In the genomic region with DNA sequence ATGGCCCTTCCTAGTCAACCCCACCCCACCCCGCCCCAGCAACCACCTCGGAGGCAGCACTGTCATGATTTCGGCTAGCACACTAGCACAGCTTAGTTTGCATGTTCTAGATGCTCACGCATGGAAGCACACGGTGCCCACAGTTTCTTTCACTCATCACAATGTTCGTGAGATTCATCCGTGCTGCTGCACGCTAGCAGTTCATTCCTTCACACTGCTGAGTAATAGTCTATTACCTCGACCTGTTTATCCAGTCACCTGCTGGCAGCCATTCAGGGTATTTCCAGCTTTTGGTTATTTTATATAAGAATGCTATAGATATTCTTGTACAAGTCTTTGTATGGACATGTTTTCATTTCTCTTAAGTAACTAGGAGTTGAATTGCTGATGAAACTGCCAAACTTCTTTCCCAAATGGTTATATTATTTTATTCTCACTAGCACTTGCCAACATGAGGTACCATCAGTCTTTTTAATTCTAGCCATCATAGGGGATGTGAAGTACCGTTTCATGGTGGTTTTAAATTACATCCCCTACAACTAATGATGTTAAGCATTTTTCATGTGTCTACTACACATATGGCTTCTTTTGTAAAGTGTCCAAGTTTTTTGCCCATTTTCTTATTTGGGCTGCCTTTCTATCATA, we compare ENCODE assay signal across 9 cellular contexts.
A peak's percentile ranks its signal among the peaks of the same experiment; 100 is the strongest.
DNase-seq lines count a peak whose midpoint lies in the region; ATAC-seq and TF ChIP-seq lines count a peak whose summit lies in the region.
"Had no signal": no experiment of that assay in that cellular context is flagged by ENCODE, and none has a peak within 500 bp of the region (broad histone marks: within the 10 kb centered on the region; RNA-seq: fewer than 3 reads in every experiment).

No MANE protein-coding gene starts in this region.

- no peak overlapping the region for H3K4me3 ChIP-seq in SK-N-SH (ENCODE audit: low read depth in 2 of 2, low read length in 1 of 2)
- no peak overlapping the region for H3K4me3 ChIP-seq in Panc1 (ENCODE audit: low read depth in 2 of 2, low read length in 2 of 2)
- no peak overlapping the region for H3K4me3 ChIP-seq in smooth muscle cell

- no peak for DNase-seq in SK-N-SH
- DNase-seq in Panc1 (ENCODE audit: low read depth, low spot score) = no peak
- DNase-seq in smooth muscle cell (lab: John Stamatoyannopoulos, UW; ENCODE audit: unreplicated experiment) = no peak
- DNase-seq in SK-N-DZ (ENCODE audit: low spot score) = no peak
- DNase-seq in T-cell = no peak
- no peak for DNase-seq in natural killer cell
- DNase-seq: NCI-H526 had no signal

- in situ Hi-C loops in Panc1 (cut with HindIII; ENCODE audit: low pct_unique_long_range_greater_than_20kb, low sequenced_read_pairs) = loop anchor here (10.0 kb wide), 1 partner anchor 222 kb away; no protein-coding TSS in a partner anchor

- POLR2A ChIA-PET in SK-N-SH (lab: Yijun Ruan, JAX) = interaction anchor here (0.9 to 1.2 kb wide), 2 partner anchors 10 to 11 kb away, joined by 3 to 4 read pairs; no protein-coding TSS in a partner anchor
- POLR2A ChIA-PET in Panc1 (lab: Charles Lee) = no interaction called here
- POLR2A ChIA-PET in T-cell (lab: Charles Lee) = interaction anchor here (0.6 to 0.7 kb wide), 3 partner anchors 19 to 1436 kb away, joined by 3 to 8 read pairs (median 3); no protein-coding TSS in a partner anchor

- H3F3A ChIP-seq in SK-N-SH (replicated peaks; ENCODE audit: insufficient read depth) (peaks cover 11% of the 10 kb centered on the region), smooth muscle cell (ENCODE audit: low read depth) (peaks cover 5% of the 10 kb centered on the region)

- no peak for ATAC-seq in SK-N-SH treated with all-trans-retinoic acid at 6 μM for 48 hours
- peak; percentile 68 for ATAC-seq in HG02885 (IDR thresholded peaks at IDR 0.05; ENCODE audit: poor library complexity, unreplicated experiment)
- ATAC-seq in Panc1 = no peak
- no peak for ATAC-seq in T-cell (replicated peaks in 1 of 4)
- no peak for ATAC-seq in natural killer cell

- no peaks in the 10 kb centered on the region for H3K27me3 Mint-ChIP-seq in T-cell
- no peaks in the 10 kb centered on the region for H3K27me3 Mint-ChIP-seq in natural killer cell (ENCODE audit: low read depth in 2 of 2)

- H3K9ac ChIP-seq in SK-N-SH (peak overlapping the region; percentile 25; the same call in 1 of the 2 replicates), smooth muscle cell (ENCODE audit: low read depth) (peak overlapping the region; percentile 64)

- no peaks in the 10 kb centered on the region for H3K9me2 ChIP-seq in SK-N-SH

- H3K4me3 Mint-ChIP-seq in T-cell (no peak overlapping the region), natural killer cell (no peak overlapping the region)

- H3K4me1 Mint-ChIP-seq in T-cell (peaks cover 48 to 50% (median 48%) of the 10 kb centered on the region in 3 donors), natural killer cell (peaks cover 51 to 56% of the 10 kb centered on the region in 2 donors)

- H3K36me3 Mint-ChIP-seq in T-cell (peaks cover 49% of the 10 kb centered on the region), natural killer cell (peaks cover 4% of the 10 kb centered on the region)

- H3K4me1 ChIP-seq in SK-N-SH (ENCODE audit: control insufficient read depth in 1 of 2, insufficient read depth in 2 of 2, low read depth in 1 of 2, low read length in 1 of 2) (peaks cover 9 to 62% of the 10 kb centered on the region in 2 experiments), Panc1 (ENCODE audit: control insufficient read depth, insufficient read depth, low read length) (peaks cover 15% of the 10 kb centered on the region; the same call in 1 of the 2 replicates), smooth muscle cell (ENCODE audit: low read depth) (peaks cover 4% of the 10 kb centered on the region)

- H3K9me3 Mint-ChIP-seq in T-cell (no peaks in the 10 kb centered on the region), natural killer cell (no peaks in the 10 kb centered on the region)

- H3K36me3 ChIP-seq in SK-N-SH (replicated peaks in 1 of 2; ENCODE audit: control insufficient read depth in 1 of 2, insufficient read depth in 2 of 2, low read length in 1 of 2) (peaks cover 13 to 23% of the 10 kb centered on the region in 2 experiments), Panc1 (ENCODE audit: control insufficient read depth, insufficient read depth, low read length) (peaks cover 2% of the 10 kb centered on the region; the same call in 1 of the 2 replicates), smooth muscle cell (ENCODE audit: low read depth) (no peaks in the 10 kb centered on the region)

- TF ChIP-seq RAD21 in SK-N-SH (IDR thresholded peaks at IDR 0.05; ENCODE audit: low read length) = no peak

- intact Hi-C loops in Panc1 (cut with micrococcal nuclease; ENCODE audit: unreplicated experiment) (no loop called here), natural killer cell (cut with micrococcal nuclease) (no loop called here)

- H3K27ac ChIP-seq in SK-N-SH (ENCODE audit: low read depth in 2 of 2, low read length in 1 of 2) = peak overlapping the region; percentile 55 to 97
- H3K27ac ChIP-seq in Panc1 (ENCODE audit: low read length) = no peak overlapping the region; the same call in 1 of the 2 replicates
- peak overlapping the region; percentile 86 for H3K27ac ChIP-seq in smooth muscle cell (ENCODE audit: low read depth)

- H3K79me2 ChIP-seq in SK-N-SH (ENCODE audit: insufficient read depth) (peaks cover 13% of the 10 kb centered on the region), smooth muscle cell (ENCODE audit: low read depth) (peaks cover 9% of the 10 kb centered on the region)

- CTCF ChIA-PET in SK-N-SH (lab: Yijun Ruan, JAX) = interaction anchor here (0.8 to 9.0 kb wide), 10 partner anchors 10 to 294 kb away, joined by 3 to 351 read pairs (median 29); no protein-coding TSS in a partner anchor
- CTCF ChIA-PET in Panc1 (lab: Charles Lee) = interaction anchor here (0.6 to 1.3 kb wide), 2 partner anchors 63 to 210 kb away, joined by 3 to 11 read pairs; no protein-coding TSS in a partner anchor
- CTCF ChIA-PET in T-cell (lab: Charles Lee) = interaction anchor here (0.5 to 1.0 kb wide), 4 partner anchors 9 to 40 kb away, joined by 3 to 5 read pairs (median 4); no protein-coding TSS in a partner anchor

- H2AFZ ChIP-seq in SK-N-SH (ENCODE audit: low read depth) = 0 out of 2 replicates have a peak overlapping the region, but pooled peaks have one; percentile 8
- no peak overlapping the region for H2AFZ ChIP-seq in smooth muscle cell (ENCODE audit: low read depth)

- TF ChIP-seq CTCF in SK-N-SH (IDR thresholded peaks at IDR 0.05) = no peak
- TF ChIP-seq CTCF in Panc1 (IDR thresholded peaks at IDR 0.05) = no peak
- no peak for TF ChIP-seq CTCF in smooth muscle cell (IDR thresholded peaks at IDR 0.05; ENCODE audit: borderline replicate concordance, insufficient read depth, poor library complexity, severe bottlenecking)
- no peak for TF ChIP-seq CTCF in natural killer cell (IDR thresholded peaks at IDR 0.05)

- H3K4me2 ChIP-seq in SK-N-SH (peak overlapping the region; percentile 64; the same call in 1 of the 2 replicates), smooth muscle cell (peak overlapping the region; percentile 41)

- BruUV-seq in Panc1 (replicated peaks; lab: Mats Ljungman, UMichigan) = TSS peak; percentile 49

- H3K27ac Mint-ChIP-seq in T-cell (peak overlapping the region in 1 of 2 donors; percentile 6), natural killer cell (peak overlapping the region in 1 of 2 donors; percentile 35)

- TF ChIP-seq EP300 in SK-N-SH (IDR thresholded peaks at IDR 0.05; ENCODE audit: borderline replicate concordance in 1 of 2, low read depth in 1 of 2, low read length in 1 of 2) = no peak

- 56% methylated on average over 10 of the region's 10 CpGs for WGBS in SK-N-SH (ENCODE audit: low lambda C conversion rate)
- WGBS in smooth muscle cell (ENCODE audit: low lambda C conversion rate) = 68% methylated on average over 10 of the region's 10 CpGs

- H4K20me1 ChIP-seq in SK-N-SH (ENCODE audit: insufficient read depth) (no peaks in the 10 kb centered on the region), smooth muscle cell (ENCODE audit: low read depth) (peaks cover 7% of the 10 kb centered on the region)

- H3K27me3 ChIP-seq in SK-N-SH (ENCODE audit: insufficient read depth) (no peaks in the 10 kb centered on the region), Panc1 (ENCODE audit: control insufficient read depth, insufficient read depth, low read length) (no peaks in the 10 kb centered on the region), smooth muscle cell (ENCODE audit: low read depth) (no peaks in the 10 kb centered on the region)

- no peaks in the 10 kb centered on the region for H3K9me3 ChIP-seq in SK-N-SH
- no peaks in the 10 kb centered on the region for H3K9me3 ChIP-seq in Panc1 (ENCODE audit: control insufficient read depth, insufficient read depth, low read depth, low read length)
- H3K9me3 ChIP-seq in smooth muscle cell (replicated peaks; ENCODE audit: low read depth) = no peaks in the 10 kb centered on the region

TF ChIP-seq in SK-N-SH, 30 proteins besides CTCF, POLR2A, EP300 and RAD21 (continues in another document):
- TF ChIP-seq TCF12 (IDR thresholded peaks at IDR 0.05) (no peak), YY1 (IDR thresholded peaks at IDR 0.05; ENCODE audit: low read depth) (no peak), GATA2 (CRISPR knock-in tag; IDR thresholded peaks at IDR 0.05) (no peak), RCOR1 (IDR thresholded peaks at IDR 0.05; ENCODE audit: low read length) (no peak), ELF1 (IDR thresholded peaks at IDR 0.05) (no peak)
- TF ChIP-seq, protein P1, sequence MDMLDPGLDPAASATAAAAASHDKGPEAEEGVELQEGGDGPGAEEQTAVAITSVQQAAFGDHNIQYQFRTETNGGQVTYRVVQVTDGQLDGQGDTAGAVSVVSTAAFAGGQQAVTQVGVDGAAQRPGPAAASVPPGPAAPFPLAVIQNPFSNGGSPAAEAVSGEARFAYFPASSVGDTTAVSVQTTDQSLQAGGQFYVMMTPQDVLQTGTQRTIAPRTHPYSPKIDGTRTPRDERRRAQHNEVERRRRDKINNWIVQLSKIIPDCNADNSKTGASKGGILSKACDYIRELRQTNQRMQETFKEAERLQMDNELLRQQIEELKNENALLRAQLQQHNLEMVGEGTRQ (IDR thresholded peaks at IDR 0.05; ENCODE audit: borderline replicate concordance, low read depth, low read length) = no peak

TF ChIP-seq in SK-N-SH treated with all-trans-retinoic acid at 6 μM for 48 hours, 23 proteins besides CTCF, POLR2A, EP300 and RAD21 (continues in another document):
- TF ChIP-seq ZNF565 (CRISPR knock-in tag; conservative IDR thresholded peaks at IDR 0.05; ENCODE audit: low read depth) = no peak
- no peak for TF ChIP-seq PPARA (CRISPR knock-in tag; IDR thresholded peaks at IDR 0.05; ENCODE audit: borderline replicate concordance)
